10 cellular contexts compared by ENCODE assay signal in the genomic region with DNA sequence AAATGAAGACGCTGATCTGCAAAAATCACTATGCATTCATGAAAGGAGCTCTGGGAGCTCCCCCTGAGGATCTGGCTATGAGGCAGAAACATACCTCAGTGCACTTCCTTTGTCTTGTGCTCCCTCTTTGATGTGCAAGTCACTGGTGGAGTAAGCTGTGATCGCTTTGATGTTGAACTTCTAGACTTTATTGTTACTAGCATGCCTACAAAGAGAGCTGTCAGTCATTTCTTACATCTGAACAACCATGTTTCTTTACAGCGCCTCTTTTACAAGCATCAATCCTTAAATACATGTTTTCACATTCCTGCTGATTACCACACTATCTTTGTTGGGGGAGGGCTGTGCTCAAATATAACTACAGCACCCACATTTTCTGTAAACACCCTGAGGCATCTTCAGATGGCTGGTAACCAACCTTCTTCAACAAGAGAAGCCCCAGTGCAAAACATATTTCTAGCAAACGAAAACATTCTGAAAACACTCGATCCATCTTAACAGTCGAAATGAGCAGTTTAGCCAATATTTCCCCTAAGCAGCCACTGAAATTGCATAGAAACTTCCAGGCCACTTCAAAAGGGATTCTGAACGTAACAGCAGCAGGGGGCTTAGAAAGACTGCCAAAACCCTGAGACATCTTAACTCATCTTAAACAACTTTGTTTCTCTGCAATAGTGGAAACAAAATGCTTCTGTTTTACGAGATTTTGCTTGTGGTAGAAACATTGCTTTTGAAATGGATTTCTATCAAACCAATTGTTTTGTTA.
A peak's percentile ranks its signal among the peaks of the same experiment; 100 is the strongest.
DNase-seq lines count a peak whose midpoint lies in the region; ATAC-seq and TF ChIP-seq lines count a peak whose summit lies in the region.
"Had no signal": no experiment of that assay in that cellular context is flagged by ENCODE, and none has a peak within 500 bp of the region (broad histone marks: within the 10 kb centered on the region; RNA-seq: fewer than 3 reads in every experiment).

No MANE protein-coding gene starts in this region.

- TF ChIP-seq CTCF in fibroblast of lung (conservative IDR thresholded peaks at IDR 0.05 in 1 of 2, IDR thresholded peaks at IDR 0.05 in 1 of 2; ENCODE audit: low read depth in 1 of 2, low read length in 2 of 2) (no peak), transverse colon (IDR thresholded peaks at IDR 0.05) (no peak), stomach (IDR thresholded peaks at IDR 0.05) (no peak), GM10248 (IDR thresholded peaks at IDR 0.05; ENCODE audit: control extremely low read depth, extremely low read depth, low read depth, missing control alignments) (no peak)

- peak overlapping the region; percentile 96 for H3K27ac Mint-ChIP-seq in activated CD4-positive, alpha-beta memory T cell treated with anti-CD3 and anti-CD28 coated beads, Interleukin-2, amount 10 ng/mL, durations not matched to agents 7 days and 5 days

- H3K27me3 ChIP-seq in fibroblast of lung (ENCODE audit: control insufficient read depth, insufficient read depth, low read length) = no peaks in the 10 kb centered on the region
- H3K27me3 ChIP-seq in transverse colon = no peaks in the 10 kb centered on the region
- H3K27me3 ChIP-seq in stomach = no peaks in the 10 kb centered on the region
- H3K27me3 ChIP-seq: thyroid gland had no signal

- DNase-seq in activated effector memory CD4-positive, alpha-beta T cell treated with anti-CD3 and anti-CD28 coated beads, Interleukin-2, amount 50 U/mL, for 16 hours = peak; percentile 76
- DNase-seq in activated effector memory CD4-positive, alpha-beta T cell treated with Interleukin-2 at 50 U/mL for 16 hours = no peak
- no peak for DNase-seq in activated CD4-positive, alpha-beta memory T cell treated with anti-CD3 and anti-CD28 coated beads, Interleukin-2, amount 10 ng/mL, durations not matched to agents 7 days and 5 days
- DNase-seq in fibroblast of lung (ENCODE audit: low read depth in 2 of 2) (no peak), transverse colon (no peak), stomach (no peak), GM10248 (ENCODE audit: extremely low spot score) (no peak)
- DNase-seq: thyroid gland had no signal

- no peak for ATAC-seq in HG03457 (IDR thresholded peaks at IDR 0.05; ENCODE audit: unreplicated experiment)

- no peak overlapping the region for H3K27ac ChIP-seq in fibroblast of lung (ENCODE audit: insufficient read depth, low read length)
- H3K27ac ChIP-seq in transverse colon = peak overlapping the region; percentile 15 to 46 (median 28)
- H3K27ac ChIP-seq in stomach = peak overlapping the region in 1 of 5 donors; percentile 43
- H3K27ac ChIP-seq: SJSA1, thyroid gland had no signal

- no peaks in the 10 kb centered on the region for H3K79me2 ChIP-seq in fibroblast of lung (ENCODE audit: control insufficient read depth, insufficient read depth, low read length)

- WGBS in transverse colon (ENCODE audit: low coverage in 1 of 2), 2 donors = 61 to 64% methylated on average over 7 to 8 of the region's 8 CpGs
- 74 to 82% (median 74%) methylated on average over 8 of the region's 8 CpGs for WGBS in stomach, 5 donors

- peak overlapping the region; percentile 62 for H3K4me3 Mint-ChIP-seq in activated CD4-positive, alpha-beta memory T cell treated with anti-CD3 and anti-CD28 coated beads, Interleukin-2, amount 10 ng/mL, durations not matched to agents 7 days and 5 days

- no peaks in the 10 kb centered on the region for H3K9me3 Mint-ChIP-seq in activated CD4-positive, alpha-beta memory T cell treated with anti-CD3 and anti-CD28 coated beads, Interleukin-2, amount 10 ng/mL, durations not matched to agents 7 days and 5 days

- H3K4me1 ChIP-seq in fibroblast of lung (ENCODE audit: control insufficient read depth, extremely low read depth, insufficient read depth, low read length) (peaks cover under 1% of the 10 kb centered on the region), transverse colon (peaks cover 5 to 32% (median 16%) of the 10 kb centered on the region in 4 donors), stomach (peaks cover 0 to 65% (median 24%) of the 10 kb centered on the region in 4 donors)
- H3K4me1 ChIP-seq: SJSA1 had no signal

- in situ Hi-C loops in transverse colon (cut with MboI; ENCODE audit: low pct_ligation_motif_present in 1 of 4, low pct_unique_long_range_greater_than_20kb in 1 of 4, low sequenced_read_pairs in 3 of 4) = loop anchor here (5.0 to 25.0 kb wide), 5 partner anchors 334 to 1256 kb away; no protein-coding TSS in a partner anchor

- peak overlapping the region; percentile 29 for H3K4me2 ChIP-seq in fibroblast of lung (ENCODE audit: extremely low read depth, insufficient read depth, low read length)

- CTCF ChIA-PET in activated CD4-positive, alpha-beta memory T cell treated with anti-CD3 and anti-CD28 coated beads, Interleukin-2, amount 10 ng/mL, durations not matched to agents 7 days and 5 days (lab: Charles Lee) = interaction anchor here (0.6 to 2.5 kb wide), 6 partner anchors 7 to 1060 kb away, joined by 3 to 9 read pairs (median 4); no protein-coding TSS in a partner anchor
- CTCF ChIA-PET in GM10248 (lab: Yijun Ruan, JAX) = interaction anchor here (1.0 to 10.1 kb wide), 7 partner anchors 9 to 336 kb away, joined by 3 to 103 read pairs (median 5); no protein-coding TSS in a partner anchor

- TF ChIP-seq POLR2A in transverse colon (IDR thresholded peaks at IDR 0.05) = no peak
- TF ChIP-seq POLR2A in stomach (IDR thresholded peaks at IDR 0.05) = no peak

- H3K4me3 ChIP-seq in fibroblast of lung (replicated peaks in 1 of 4; ENCODE audit: control extremely low read depth in 1 of 4, insufficient read depth in 1 of 4, low read depth in 3 of 4, low read length in 4 of 4) (no peak overlapping the region), transverse colon (no peak overlapping the region), stomach (no peak overlapping the region)
- H3K4me3 ChIP-seq: SJSA1, thyroid gland had no signal

- intact Hi-C loops in transverse colon (cut with DNase I; ENCODE audit: low total_unique reads) (loop anchor here (10.0 kb wide), 1 partner anchor 1254 kb away; no protein-coding TSS in a partner anchor), stomach (cut with DNase I; ENCODE audit: low total_unique reads) (loop anchor here (10.0 kb wide), 2 partner anchors 334 to 464 kb away; no protein-coding TSS in a partner anchor)

- H3K9me3 ChIP-seq in fibroblast of lung (ENCODE audit: control insufficient read depth, insufficient read depth, low read depth, low read length) (no peaks in the 10 kb centered on the region), transverse colon (no peaks in the 10 kb centered on the region), stomach (no peaks in the 10 kb centered on the region)
- H3K9me3 ChIP-seq: SJSA1, thyroid gland had no signal

- no peaks in the 10 kb centered on the region for H4K20me1 ChIP-seq in fibroblast of lung (ENCODE audit: control insufficient read depth, extremely low read depth, insufficient read depth, low read length)

- POLR2A ChIA-PET in activated CD4-positive, alpha-beta memory T cell treated with anti-CD3 and anti-CD28 coated beads, Interleukin-2, amount 10 ng/mL, durations not matched to agents 7 days and 5 days (lab: Charles Lee) = interaction anchor here (1.2 to 34.6 kb wide), 10 partner anchors 2 to 336 kb away, joined by 4 to 678 read pairs (median 18); a partner anchor contains a TSS
- POLR2A ChIA-PET in GM10248 (lab: Yijun Ruan, JAX) = no interaction called here

- TF ChIP-seq EP300 in transverse colon (IDR thresholded peaks at IDR 0.05; ENCODE audit: low read depth) = no peak
- no peak for TF ChIP-seq EP300 in stomach (IDR thresholded peaks at IDR 0.05)

- no peaks in the 10 kb centered on the region for H3K36me3 ChIP-seq in fibroblast of lung (ENCODE audit: control insufficient read depth, insufficient read depth, low read length)
- H3K36me3 ChIP-seq in transverse colon = no peaks in the 10 kb centered on the region
- H3K36me3 ChIP-seq in stomach = no peaks in the 10 kb centered on the region
- H3K36me3 ChIP-seq: SJSA1, thyroid gland had no signal

- H2AFZ ChIP-seq in fibroblast of lung (ENCODE audit: low read length) = peak overlapping the region; percentile 3

- H3K4me1 Mint-ChIP-seq in activated CD4-positive, alpha-beta memory T cell treated with anti-CD3 and anti-CD28 coated beads, Interleukin-2, amount 10 ng/mL, durations not matched to agents 7 days and 5 days = peaks cover 88% of the 10 kb centered on the region

- peaks cover 35% of the 10 kb centered on the region for H3K36me3 Mint-ChIP-seq in activated CD4-positive, alpha-beta memory T cell treated with anti-CD3 and anti-CD28 coated beads, Interleukin-2, amount 10 ng/mL, durations not matched to agents 7 days and 5 days (ENCODE audit: low read depth)

- H3K9ac ChIP-seq in fibroblast of lung (ENCODE audit: insufficient read depth, low read length) = no peak overlapping the region

- H3K27me3 Mint-ChIP-seq in activated CD4-positive, alpha-beta memory T cell treated with anti-CD3 and anti-CD28 coated beads, Interleukin-2, amount 10 ng/mL, durations not matched to agents 7 days and 5 days = no peaks in the 10 kb centered on the region
